ENCODE assay signal across 8 cellular contexts in genomic region chr12:64824130-64824499, GRCh38. TPM values are rescaled to one million over a fixed set of nuclear protein-coding genes. Genes with fewer than 3 reads are reported as not detected.
DNase-seq lines count a peak whose midpoint lies in the region; ATAC-seq and TF ChIP-seq lines count a peak whose summit lies in the region.

No MANE protein-coding gene starts in this region.

- 5% methylated on average over 16 of the region's 16 CpGs for WGBS in liver

- TF ChIP-seq RAD21 in liver (IDR thresholded peaks at IDR 0.05) = no peak

- H3K27me3 Mint-ChIP-seq in activated naive CD4-positive, alpha-beta T cell treated with anti-CD3 and anti-CD28 coated beads, Interleukin-2, amount 10 ng/mL, durations not matched to agents 7 days and 5 days = peaks cover 64% of the 10 kb centered on the region
- peaks cover 46% of the 10 kb centered on the region for H3K27me3 Mint-ChIP-seq in activated CD8-positive, alpha-beta T cell treated with anti-CD3 and anti-CD28 coated beads, Interleukin-2, amount 10 ng/mL, durations not matched to agents 7 days and 5 days (ENCODE audit: low read depth)
- peaks cover 76% of the 10 kb centered on the region for H3K27me3 Mint-ChIP-seq in type B pancreatic cell

- no peak overlapping the region for H3K27ac ChIP-seq in liver (ENCODE audit: low read depth in 1 of 2, low read length in 2 of 2)

- H3K9ac ChIP-seq in liver (ENCODE audit: low read depth in 1 of 2, low read length in 2 of 2) = no peak overlapping the region

- no peak overlapping the region for H3K27ac Mint-ChIP-seq in activated naive CD4-positive, alpha-beta T cell treated with anti-CD3 and anti-CD28 coated beads, Interleukin-2, amount 10 ng/mL, durations not matched to agents 7 days and 5 days
- H3K27ac Mint-ChIP-seq in activated CD8-positive, alpha-beta T cell treated with anti-CD3 and anti-CD28 coated beads, Interleukin-2, amount 10 ng/mL, durations not matched to agents 7 days and 5 days = no peak overlapping the region
- H3K27ac Mint-ChIP-seq in type B pancreatic cell = no peak overlapping the region

- H3K36me3 ChIP-seq in liver (ENCODE audit: control insufficient read depth in 4 of 4, insufficient read depth in 3 of 4, low read depth in 1 of 4, low read length in 3 of 4) = no peaks in the 10 kb centered on the region

- H3K36me3 Mint-ChIP-seq in activated naive CD4-positive, alpha-beta T cell treated with anti-CD3 and anti-CD28 coated beads, Interleukin-2, amount 10 ng/mL, durations not matched to agents 7 days and 5 days = no peaks in the 10 kb centered on the region
- no peaks in the 10 kb centered on the region for H3K36me3 Mint-ChIP-seq in activated CD8-positive, alpha-beta T cell treated with anti-CD3 and anti-CD28 coated beads, Interleukin-2, amount 10 ng/mL, durations not matched to agents 7 days and 5 days (ENCODE audit: low read depth)
- no peaks in the 10 kb centered on the region for H3K36me3 Mint-ChIP-seq in type B pancreatic cell

- peak overlapping the region in 2 of 3 donors; percentile 47 to 49 for H3K4me3 ChIP-seq in liver (ENCODE audit: low read depth in 1 of 3, low read length in 3 of 3)

- peaks cover 0 to 10% (median under 1%) of the 10 kb centered on the region in 4 donors for H3K27me3 ChIP-seq in liver (ENCODE audit: control insufficient read depth in 4 of 4, insufficient read depth in 4 of 4, low read length in 3 of 4)

- H3K9me3 Mint-ChIP-seq in activated naive CD4-positive, alpha-beta T cell treated with anti-CD3 and anti-CD28 coated beads, Interleukin-2, amount 10 ng/mL, durations not matched to agents 7 days and 5 days = no peaks in the 10 kb centered on the region
- H3K9me3 Mint-ChIP-seq in activated CD8-positive, alpha-beta T cell treated with anti-CD3 and anti-CD28 coated beads, Interleukin-2, amount 10 ng/mL, durations not matched to agents 7 days and 5 days (ENCODE audit: insufficient read depth) = peaks cover 2% of the 10 kb centered on the region
- no peaks in the 10 kb centered on the region for H3K9me3 Mint-ChIP-seq in type B pancreatic cell

- peak; percentile 47 for ATAC-seq in activated CD8-positive, alpha-beta T cell treated with anti-CD3 and anti-CD28 coated beads, Interleukin-2, amount 10 ng/mL, durations not matched to agents 7 days and 5 days
- no peak for ATAC-seq in HG03196 (IDR thresholded peaks at IDR 0.05; ENCODE audit: unreplicated experiment)
- no peak for ATAC-seq in GM21367 (IDR thresholded peaks at IDR 0.05; ENCODE audit: unreplicated experiment)

- CTCF ChIA-PET in activated naive CD4-positive, alpha-beta T cell treated with anti-CD3 and anti-CD28 coated beads, Interleukin-2, amount 10 ng/mL, durations not matched to agents 7 days and 5 days (lab: Charles Lee) = no interaction called here
- CTCF ChIA-PET in activated CD8-positive, alpha-beta T cell treated with anti-CD3 and anti-CD28 coated beads, Interleukin-2, amount 10 ng/mL, durations not matched to agents 7 days and 5 days (lab: Charles Lee) = interaction anchor here (1.1 kb wide), 1 partner anchor 28 kb away, joined by 3 read pairs; no protein-coding TSS in a partner anchor

- peaks cover 17% of the 10 kb centered on the region for H3K4me1 Mint-ChIP-seq in activated naive CD4-positive, alpha-beta T cell treated with anti-CD3 and anti-CD28 coated beads, Interleukin-2, amount 10 ng/mL, durations not matched to agents 7 days and 5 days
- H3K4me1 Mint-ChIP-seq in activated CD8-positive, alpha-beta T cell treated with anti-CD3 and anti-CD28 coated beads, Interleukin-2, amount 10 ng/mL, durations not matched to agents 7 days and 5 days (ENCODE audit: low read depth) = peaks cover 15% of the 10 kb centered on the region
- H3K4me1 Mint-ChIP-seq in type B pancreatic cell (ENCODE audit: unreplicated experiment) = peaks cover 8% of the 10 kb centered on the region

- peaks cover 0 to 2% (median 0%) of the 10 kb centered on the region in 4 donors for H3K9me3 ChIP-seq in liver (ENCODE audit: control insufficient read depth in 4 of 4, low read length in 3 of 4)

- H3K4me1 ChIP-seq in liver (ENCODE audit: control insufficient read depth in 4 of 4, insufficient read depth in 4 of 4, low read length in 3 of 4) = peaks cover 11 to 26% (median 17%) of the 10 kb centered on the region in 4 donors

- POLR2A ChIA-PET in activated CD8-positive, alpha-beta T cell treated with anti-CD3 and anti-CD28 coated beads, Interleukin-2, amount 10 ng/mL, durations not matched to agents 7 days and 5 days (lab: Charles Lee) = no interaction called here

- no peak for DNase-seq in activated naive CD4-positive, alpha-beta T cell treated with anti-CD3 and anti-CD28 coated beads, Interleukin-2, amount 10 ng/mL, durations not matched to agents 7 days and 5 days
- DNase-seq in activated naive CD4-positive, alpha-beta T cell treated with anti-CD3 and anti-CD28 coated beads, Interleukin-2, amount 50 U/mL, for 16 hours = no peak
- DNase-seq in activated CD8-positive, alpha-beta T cell treated with anti-CD3 and anti-CD28 coated beads, Interleukin-2, amount 10 ng/mL, durations not matched to agents 7 days and 5 days = no peak
- DNase-seq in type B pancreatic cell (ENCODE audit: extremely low spot score, unreplicated experiment) = no peak
- no peak for DNase-seq in SIG-M5 treated with dmso at 0.1 percent for 504 hours (lab: John Stamatoyannopoulos, UW; ENCODE audit: unreplicated experiment)

- TF ChIP-seq CTCF in liver (IDR thresholded peaks at IDR 0.05; ENCODE audit: low read depth, low read length, missing input control) (no peak), type B pancreatic cell (conservative IDR thresholded peaks at IDR 0.05) (no peak)

- peak overlapping the region; percentile 54 for H3K4me3 Mint-ChIP-seq in activated naive CD4-positive, alpha-beta T cell treated with anti-CD3 and anti-CD28 coated beads, Interleukin-2, amount 10 ng/mL, durations not matched to agents 7 days and 5 days
- peak overlapping the region; percentile 63 for H3K4me3 Mint-ChIP-seq in activated CD8-positive, alpha-beta T cell treated with anti-CD3 and anti-CD28 coated beads, Interleukin-2, amount 10 ng/mL, durations not matched to agents 7 days and 5 days
- H3K4me3 Mint-ChIP-seq in type B pancreatic cell = peak overlapping the region; percentile 82

TF ChIP-seq in liver, 16 proteins besides CTCF, POLR2A, EP300 and RAD21:
- TF ChIP-seq JUND (IDR thresholded peaks at IDR 0.05) (no peak), EGR1 (IDR thresholded peaks at IDR 0.05; ENCODE audit: low read depth in 2 of 2) (no peak), REST (IDR thresholded peaks at IDR 0.05) (no peak), SP1 (IDR thresholded peaks at IDR 0.05) (no peak), RXRA (IDR thresholded peaks at IDR 0.05) (no peak), GABPA (IDR thresholded peaks at IDR 0.05 in 1 of 2, conservative IDR thresholded peaks at IDR 0.05 in 1 of 2) (no peak), TAF1 (conservative IDR thresholded peaks at IDR 0.05) (no peak), FOXA1 (IDR thresholded peaks at IDR 0.05) (no peak), HNF4A (conservative IDR thresholded peaks at IDR 0.05) (no peak)
- TF ChIP-seq, protein P1, sequence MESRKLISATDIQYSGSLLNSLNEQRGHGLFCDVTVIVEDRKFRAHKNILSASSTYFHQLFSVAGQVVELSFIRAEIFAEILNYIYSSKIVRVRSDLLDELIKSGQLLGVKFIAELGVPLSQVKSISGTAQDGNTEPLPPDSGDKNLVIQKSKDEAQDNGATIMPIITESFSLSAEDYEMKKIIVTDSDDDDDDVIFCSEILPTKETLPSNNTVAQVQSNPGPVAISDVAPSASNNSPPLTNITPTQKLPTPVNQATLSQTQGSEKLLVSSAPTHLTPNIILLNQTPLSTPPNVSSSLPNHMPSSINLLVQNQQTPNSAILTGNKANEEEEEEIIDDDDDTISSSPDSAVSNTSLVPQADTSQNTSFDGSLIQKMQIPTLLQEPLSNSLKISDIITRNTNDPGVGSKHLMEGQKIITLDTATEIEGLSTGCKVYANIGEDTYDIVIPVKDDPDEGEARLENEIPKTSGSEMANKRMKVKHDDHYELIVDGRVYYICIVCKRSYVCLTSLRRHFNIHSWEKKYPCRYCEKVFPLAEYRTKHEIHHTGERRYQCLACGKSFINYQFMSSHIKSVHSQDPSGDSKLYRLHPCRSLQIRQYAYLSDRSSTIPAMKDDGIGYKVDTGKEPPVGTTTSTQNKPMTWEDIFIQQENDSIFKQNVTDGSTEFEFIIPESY (IDR thresholded peaks at IDR 0.05) = no peak
- TF ChIP-seq, protein P2, sequence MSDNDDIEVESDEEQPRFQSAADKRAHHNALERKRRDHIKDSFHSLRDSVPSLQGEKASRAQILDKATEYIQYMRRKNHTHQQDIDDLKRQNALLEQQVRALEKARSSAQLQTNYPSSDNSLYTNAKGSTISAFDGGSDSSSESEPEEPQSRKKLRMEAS (IDR thresholded peaks at IDR 0.05) = no peak

RNA-seq across cellular contexts. Expression of gene TBC1D30, which starts 0.3 kb away (rescaled TPM):
- under 1 TPM; 0.05 to 0.11 TPM for total RNA-seq in activated CD8-positive, alpha-beta T cell treated with anti-CD3 and anti-CD28 coated beads, Interleukin-2, amount 10 ng/mL, durations not matched to agents 7 days and 5 days
- total RNA-seq in liver (1 to 10 TPM in 1 of 2 donors, under 1 TPM in 1; 0.79 to 2.2 TPM), type B pancreatic cell (ENCODE audit: low replicate concordance) (2.8 and 5.6 TPM in 2 replicates)
- polyA plus RNA-seq in liver = under 1 TPM; 0.46 to 0.60 TPM
